Comparison of ENCODE assay signal across 8 cellular contexts in genomic region chr5:43120720-43121564, GRCh38. TPM values are rescaled to one million over a fixed set of nuclear protein-coding genes. Genes with fewer than 3 reads are reported as not detected.
A peak's percentile ranks its signal among the peaks of the same experiment; 100 is the strongest.
DNase-seq lines count a peak whose midpoint lies in the region; ATAC-seq and TF ChIP-seq lines count a peak whose summit lies in the region.

TSS of gene ZNF131 (plus strand) at chr5:43120914. CDS start at chr5:43122054, 1,140 bp downstream.

- peak within 1 kb of the TSS; percentile 98 for H3K14ac ChIP-seq in trophoblast cell (ENCODE audit: low read length)

- H2BK12ac ChIP-seq in trophoblast cell (ENCODE audit: low read length): no peak within 1 kb of the TSS

- intact Hi-C loops in transverse colon (cut with DNase I; ENCODE audit: low total_unique reads): no loop called here

- peak within 1 kb of the TSS; percentile 97 for H3K18ac ChIP-seq in trophoblast cell (ENCODE audit: low read length)

- no peaks in the 10 kb centered on the region for H3K9me3 Mint-ChIP-seq in activated naive CD8-positive, alpha-beta T cell treated with anti-CD3 and anti-CD28 coated beads, Interleukin-2, amount 50 U/mL, for 24 hours

- H3K36me3 ChIP-seq in cardiac muscle cell (peaks cover 19% of the 10 kb centered on the region), trophoblast cell (ENCODE audit: control insufficient read depth in 1 of 2, insufficient read depth in 2 of 2, low read length in 2 of 2) (peaks cover 3 to 9% of the 10 kb centered on the region in 2 experiments), transverse colon (peaks cover 0 to 10% (median 4%) of the 10 kb centered on the region in 4 donors)

- peaks cover 29% of the 10 kb centered on the region for H3K36me3 Mint-ChIP-seq in activated naive CD8-positive, alpha-beta T cell treated with anti-CD3 and anti-CD28 coated beads, Interleukin-2, amount 50 U/mL, for 24 hours (ENCODE audit: low read depth)

- H3K27ac Mint-ChIP-seq in activated naive CD8-positive, alpha-beta T cell treated with anti-CD3 and anti-CD28 coated beads, Interleukin-2, amount 50 U/mL, for 24 hours: peak within 1 kb of the TSS; percentile 95

- TF ChIP-seq POLR2A in transverse colon (IDR thresholded peaks at IDR 0.05): peak; percentile 87

- in situ Hi-C loops in transverse colon (cut with MboI; ENCODE audit: low pct_ligation_motif_present in 1 of 4, low pct_unique_long_range_greater_than_20kb in 1 of 4, low sequenced_read_pairs in 3 of 4): no loop called here

- peak within 1 kb of the TSS; percentile 94 for H3K4ac ChIP-seq in trophoblast cell (ENCODE audit: low read depth, low read length)

- peaks cover 21% of the 10 kb centered on the region for H3K4me1 ChIP-seq in cardiac muscle cell (ENCODE audit: low read depth)
- peaks cover 0 to 4% of the 10 kb centered on the region in 2 experiments for H3K4me1 ChIP-seq in trophoblast cell (ENCODE audit: control insufficient read depth in 1 of 2, insufficient read depth in 2 of 2, low read length in 2 of 2)
- H3K4me1 ChIP-seq in transverse colon: peaks cover 12 to 31% (median 24%) of the 10 kb centered on the region in 4 donors

- no peak within 1 kb of the TSS for H3K23ac ChIP-seq in trophoblast cell (ENCODE audit: low read length)

- peak within 1 kb of the TSS; percentile 97 for H4K12ac ChIP-seq in trophoblast cell (ENCODE audit: low read depth, low read length)

- H3K4me2 ChIP-seq in trophoblast cell (ENCODE audit: low read length): peak within 1 kb of the TSS; percentile 81

- TF ChIP-seq CTCF in GM12864 (IDR thresholded peaks at IDR 0.05; ENCODE audit: low read depth, low read length, missing control alignments) (no peak), cardiac muscle cell (IDR thresholded peaks at IDR 0.05; ENCODE audit: low read depth, low read length) (no peak), transverse colon (IDR thresholded peaks at IDR 0.05) (peak in 1 of 5 experiments; percentile 21)

- peak within 1 kb of the TSS; percentile 95 for H2AFZ ChIP-seq in trophoblast cell (ENCODE audit: insufficient read depth, low read length, poor library complexity)

- no CpG with 5 or more reads among the region's 83 CpGs for WGBS in trophoblast cell (ENCODE audit: extremely low coverage, insufficient coverage, insufficient read length)
- 0% methylated on average over 16 to 61 of the region's 83 CpGs for WGBS in transverse colon (ENCODE audit: low coverage in 1 of 2), 2 donors

- peak within 1 kb of the TSS; percentile 95 for H2BK120ac ChIP-seq in trophoblast cell (ENCODE audit: insufficient read depth, low read length, poor library complexity)

- H2AK5ac ChIP-seq in trophoblast cell (ENCODE audit: low read length): no peak within 1 kb of the TSS

- peak within 1 kb of the TSS; percentile 94 for H2BK5ac ChIP-seq in trophoblast cell (ENCODE audit: low read depth, low read length, poor library complexity)

- no peaks in the 10 kb centered on the region for H3K27me3 Mint-ChIP-seq in activated naive CD8-positive, alpha-beta T cell treated with anti-CD3 and anti-CD28 coated beads, Interleukin-2, amount 50 U/mL, for 24 hours

- peak within 1 kb of the TSS; percentile 95 for H4K91ac ChIP-seq in trophoblast cell (ENCODE audit: low read depth, low read length)

- H3K79me1 ChIP-seq in trophoblast cell (ENCODE audit: low read length): peaks cover 14% of the 10 kb centered on the region

- peak within 1 kb of the TSS; percentile 93 for H3K9ac ChIP-seq in trophoblast cell (ENCODE audit: low read length)

- H4K8ac ChIP-seq in trophoblast cell (ENCODE audit: low read depth, low read length): peak within 1 kb of the TSS; percentile 98

- H3K9me3 ChIP-seq in cardiac muscle cell (ENCODE audit: low read depth): no peaks in the 10 kb centered on the region
- no peaks in the 10 kb centered on the region for H3K9me3 ChIP-seq in trophoblast cell (ENCODE audit: insufficient read depth, low read depth, low read length)
- no peaks in the 10 kb centered on the region for H3K9me3 ChIP-seq in transverse colon

- peak; percentile 96 for ATAC-seq in HG02759 (IDR thresholded peaks at IDR 0.05; ENCODE audit: unreplicated experiment)
- ATAC-seq in activated naive CD8-positive, alpha-beta T cell treated with anti-CD3 and anti-CD28 coated beads, Interleukin-2, amount 50 U/mL, for 24 hours: peak; percentile 96

- H3K27ac ChIP-seq in cardiac muscle cell: peak within 1 kb of the TSS; percentile 94
- H3K27ac ChIP-seq in trophoblast cell (ENCODE audit: low read depth, low read length): peak within 1 kb of the TSS; percentile 96
- peak within 1 kb of the TSS; percentile 93 to 99 (median 98) for H3K27ac ChIP-seq in transverse colon

- no peaks in the 10 kb centered on the region for H3K27me3 ChIP-seq in cardiac muscle cell
- H3K27me3 ChIP-seq in trophoblast cell (ENCODE audit: insufficient read depth, low read length): no peaks in the 10 kb centered on the region
- no peaks in the 10 kb centered on the region for H3K27me3 ChIP-seq in transverse colon

- no peak for TF ChIP-seq EP300 in transverse colon (IDR thresholded peaks at IDR 0.05; ENCODE audit: low read depth)

- peak within 1 kb of the TSS; percentile 94 for H3K4me3 ChIP-seq in GM12864 (ENCODE audit: low read depth, low read length)
- H3K4me3 ChIP-seq in cardiac muscle cell: peak within 1 kb of the TSS; percentile 69
- H3K4me3 ChIP-seq in trophoblast cell (ENCODE audit: low read depth, low read length): peak within 1 kb of the TSS; percentile 86
- peak within 1 kb of the TSS; percentile 69 to 97 (median 84) for H3K4me3 ChIP-seq in transverse colon

- H3K4me1 Mint-ChIP-seq in activated naive CD8-positive, alpha-beta T cell treated with anti-CD3 and anti-CD28 coated beads, Interleukin-2, amount 50 U/mL, for 24 hours: peaks cover 42% of the 10 kb centered on the region

- H3K4me3 Mint-ChIP-seq in activated naive CD8-positive, alpha-beta T cell treated with anti-CD3 and anti-CD28 coated beads, Interleukin-2, amount 50 U/mL, for 24 hours: peak within 1 kb of the TSS; percentile 99

- H3K79me2 ChIP-seq in trophoblast cell (ENCODE audit: control insufficient read depth, insufficient read depth, low read length, poor library complexity): peaks cover 9% of the 10 kb centered on the region

- DNase-seq in GM12864 (ENCODE audit: low read depth): peak; percentile 93
- peak; percentile 99 for DNase-seq in NCI-H1417 (lab: John Stamatoyannopoulos, UW)
- DNase-seq in SW 1271 (lab: John Stamatoyannopoulos, UW): peak; percentile 94 to 97
- DNase-seq in activated naive CD8-positive, alpha-beta T cell treated with anti-CD3 and anti-CD28 coated beads, Interleukin-2, amount 50 U/mL, for 24 hours: peak; percentile 96
- DNase-seq in cardiac muscle cell (ENCODE audit: low read depth in 1 of 2, low spot score in 1 of 2): peak; percentile 98 to 99
- peak; percentile 98 to 99 for DNase-seq in trophoblast cell
- DNase-seq in transverse colon: peak; percentile 97

RNA-seq across cellular contexts. Expression of gene ZNF131, which starts in this region (rescaled TPM):
- total RNA-seq in cardiac muscle cell (23.7 and 42.2 TPM in 2 replicates), transverse colon (10 to 100 TPM in 3 of 4 donors, 1 to 10 TPM in 1; 9.8 to 37.6 (median 25.0) TPM)
- polyA plus RNA-seq in cardiac muscle cell: 32.2 and 38.5 TPM in 2 replicates
- 20.7 and 22.1 TPM in 2 replicates for polyA plus RNA-seq in trophoblast cell (2013)

Comparison
In these comparisons a context has a peak if more than half of its experiments do, and no peak if none do; other contexts are left out.
1. Peak in every context shown above with its lines: DNase-seq, ATAC-seq, H3K4me3 ChIP-seq and H3K27ac ChIP-seq.